7 cellular contexts compared by ENCODE assay signal in the genomic region with DNA sequence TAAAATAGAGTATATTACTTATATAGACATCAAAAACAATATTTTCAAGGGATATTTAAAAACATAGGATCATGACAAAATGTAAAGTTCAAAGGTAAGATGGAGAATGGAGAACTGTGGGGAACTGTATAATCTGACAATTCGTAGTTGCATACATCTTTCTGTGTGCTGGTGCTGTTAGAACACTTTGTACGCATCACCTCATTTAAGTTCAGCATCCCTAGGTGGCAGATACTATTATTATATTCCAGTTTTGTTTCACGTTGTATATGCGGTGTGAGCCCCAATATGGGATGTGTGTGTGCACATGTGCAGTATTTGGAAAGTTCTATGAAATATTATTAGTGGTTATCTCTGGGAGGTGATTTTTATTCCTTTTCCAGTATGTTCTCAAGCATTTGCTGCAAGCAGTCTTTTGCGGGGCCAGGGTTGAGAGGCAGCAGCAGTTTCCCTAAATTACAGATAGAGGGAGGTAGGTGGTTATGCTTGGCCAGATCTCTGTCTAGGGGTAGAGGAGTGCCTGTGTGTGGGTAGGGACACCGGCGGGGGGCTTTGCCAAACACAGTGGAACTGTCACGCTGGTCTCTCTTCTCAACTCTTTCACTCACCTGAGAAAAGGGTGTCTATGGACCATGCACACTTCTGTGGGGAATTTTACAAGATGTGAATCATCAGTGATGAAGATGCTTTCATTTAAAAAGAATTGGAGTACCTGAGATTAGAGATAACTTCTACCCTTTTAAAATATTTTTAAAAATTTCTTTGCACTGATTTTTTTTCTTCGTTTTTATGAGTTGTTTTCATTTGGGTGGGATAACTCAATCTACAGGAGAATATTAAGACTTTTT. TPM values are rescaled to one million over a fixed set of nuclear protein-coding genes. Genes with fewer than 3 reads are reported as not detected.
DNase-seq lines count a peak whose midpoint lies in the region; ATAC-seq and TF ChIP-seq lines count a peak whose summit lies in the region.

No MANE protein-coding gene starts in this region.

- DNase-seq in GM12865 (ENCODE audit: low read depth): peak; percentile 51
- peak; percentile 69 for DNase-seq in OCI-LY7 (ENCODE audit: low spot score)
- DNase-seq in astrocyte of the hippocampus (ENCODE audit: low read depth, low spot score): peak; percentile 56
- DNase-seq in kidney tubule cell (ENCODE audit: low spot score): peak; percentile 13
- no peak for DNase-seq in tibial nerve (ENCODE audit: low spot score in 2 of 2)

- peak; percentile 53 for TF ChIP-seq CTCF in GM12865 (IDR thresholded peaks at IDR 0.05; ENCODE audit: insufficient read depth, low read depth, low read length, missing control alignments)
- TF ChIP-seq CTCF in OCI-LY7 (conservative IDR thresholded peaks at IDR 0.05; ENCODE audit: low read length): peak; percentile 88
- peak; percentile 46 to 55 (median 46) for TF ChIP-seq CTCF in tibial nerve (IDR thresholded peaks at IDR 0.05)

- H3K27ac ChIP-seq in OCI-LY7 (ENCODE audit: low read depth, low read length, poor library complexity, severe bottlenecking) (no peak overlapping the region), tibial nerve (no peak overlapping the region)

- intact Hi-C loops in OCI-LY7 (cut with micrococcal nuclease; ENCODE audit: unreplicated experiment): loop anchor here (1.0 to 10.0 kb wide), 3 partner anchors 124 to 363 kb away; no protein-coding TSS in a partner anchor

- WGBS in tibial nerve, 2 donors: 34 to 35% methylated on average over 9 of the region's 9 CpGs

- no peaks in the 10 kb centered on the region for H3K79me2 ChIP-seq in OCI-LY7 (ENCODE audit: insufficient read depth, low read depth, low read length)

- no peak overlapping the region for H2AFZ ChIP-seq in OCI-LY7 (ENCODE audit: low read length)

- CTCF ChIA-PET in OCI-LY7 (lab: Charles Lee; ENCODE audit: unreplicated experiment): no interaction called here

- H3K9me3 ChIP-seq in OCI-LY7 (ENCODE audit: low read length) (no peaks in the 10 kb centered on the region), tibial nerve (no peaks in the 10 kb centered on the region)

- ATAC-seq in HG02763 (IDR thresholded peaks at IDR 0.05; ENCODE audit: unreplicated experiment): peak; percentile 61
- no peak for ATAC-seq in HG02840 (IDR thresholded peaks at IDR 0.05; ENCODE audit: low FRiP score, unreplicated experiment)

- POLR2A ChIA-PET in OCI-LY7 (lab: Charles Lee): interaction anchor here (0.7 to 1.2 kb wide), 2 partner anchors 109 to 389 kb away, joined by 3 read pairs; no protein-coding TSS in a partner anchor

- H4K20me1 ChIP-seq in OCI-LY7 (ENCODE audit: insufficient read depth, low read length): no peaks in the 10 kb centered on the region

- H3K36me3 ChIP-seq in OCI-LY7 (ENCODE audit: insufficient read depth, low read length) (no peaks in the 10 kb centered on the region), tibial nerve (no peaks in the 10 kb centered on the region)

- TF ChIP-seq EP300 in tibial nerve (IDR thresholded peaks at IDR 0.05): no peak

- H3K4me2 ChIP-seq in OCI-LY7 (ENCODE audit: low read length): peak overlapping the region; percentile 31; the same call in 1 of the 2 replicates

- TF ChIP-seq POLR2A in tibial nerve (IDR thresholded peaks at IDR 0.05): no peak

- BruUV-seq in OCI-LY7 (replicated peaks; lab: Mats Ljungman, UMichigan): no TSS peak

- no peaks in the 10 kb centered on the region for H3K9me2 ChIP-seq in OCI-LY7 (ENCODE audit: insufficient read depth, low read length)

- no peak overlapping the region for H3K4me3 ChIP-seq in GM12865 (ENCODE audit: low read depth, low read length)
- H3K4me3 ChIP-seq in OCI-LY7 (ENCODE audit: low read depth, low read length, poor library complexity, severe bottlenecking): no peak overlapping the region
- H3K4me3 ChIP-seq in tibial nerve: no peak overlapping the region

- H3K4me1 ChIP-seq in OCI-LY7 (ENCODE audit: insufficient read depth, low read length, poor library complexity, severe bottlenecking) (peaks cover 4% of the 10 kb centered on the region), tibial nerve (peaks cover 0 to 11% (median 0%) of the 10 kb centered on the region in 4 donors)

- H3K27me3 ChIP-seq in tibial nerve: no peaks in the 10 kb centered on the region

RNA-seq across cellular contexts. Expression of a gene that starts 55.6 kb away (rescaled TPM):
- total RNA-seq in OCI-LY7 (2014; rRNA removed; shearing (Covaris generic)): 62.1 and 89.9 TPM in 2 replicates
- total RNA-seq in OCI-LY7 (2022) (90.9 and 94.4 TPM in 2 replicates), tibial nerve (10 to 100 TPM; 25.3 to 41.4 (median 33.1) TPM)

Comparison
In these comparisons a context has a peak if more than half of its experiments do, and no peak if none do; other contexts are left out.
1. DNase-seq: peak in GM12865 (single experiment), OCI-LY7 (single experiment), astrocyte of the hippocampus (single experiment) and kidney tubule cell (single experiment); none in tibial nerve (0 of 2).
2. Peak in every context shown above with its lines, with median percentiles within 50 percentile points of each other: CTCF ChIP-seq.